18 cellular contexts compared by ENCODE assay signal in genomic region chr2:37894601-37895000, GRCh38. TPM values are rescaled to one million over a fixed set of nuclear protein-coding genes. Genes with fewer than 3 reads are reported as not detected.
A peak's percentile ranks its signal among the peaks of the same experiment; 100 is the strongest.
DNase-seq lines count a peak whose midpoint lies in the region; ATAC-seq and TF ChIP-seq lines count a peak whose summit lies in the region.
"Had no signal": no experiment of that assay in that cellular context is flagged by ENCODE, and none has a peak within 500 bp of the region (broad histone marks: within the 10 kb centered on the region; RNA-seq: fewer than 3 reads in every experiment).

No MANE protein-coding gene starts in this region.

- in situ Hi-C loops in astrocyte of the cerebellum (cut with HindIII; ENCODE audit: low sequenced_read_pairs) = no loop called here

- POLR2A ChIA-PET in PC-3 (lab: Charles Lee; ENCODE audit: unreplicated experiment) = no interaction called here

- no peaks in the 10 kb centered on the region for H3K4me1 ChIP-seq in PC-3 (ENCODE audit: insufficient read depth, low read length)

- no peak overlapping the region for H3K4me3 Mint-ChIP-seq in nephron
- H3K4me3 Mint-ChIP-seq: activated naive CD8-positive, alpha-beta T cell treated with anti-CD3 and anti-CD28 coated beads, Interleukin-2, amount 10 ng/mL, durations not matched to agents 7 days and 5 days; IgD-negative memory B cell had no signal

- no peaks in the 10 kb centered on the region for H3K27me3 ChIP-seq in PC-3 (ENCODE audit: low read length)
- H3K27me3 ChIP-seq: BLaER1 had no signal

- BruUV-seq in PC-3 (replicated peaks; lab: Mats Ljungman, UMichigan) = no TSS peak

- peak; percentile 17 for DNase-seq in AG08396 (ENCODE audit: low spot score)
- peak; percentile 61 for DNase-seq in GM03348 (ENCODE audit: low spot score)
- DNase-seq in astrocyte of the cerebellum (ENCODE audit: low read depth) = peak; percentile 51
- DNase-seq in PC-3 = no peak
- no peak for DNase-seq in epidermal melanocyte (ENCODE audit: insufficient read length, low spot score)
- DNase-seq: activated naive CD8-positive, alpha-beta T cell treated with anti-CD3 and anti-CD28 coated beads, Interleukin-2, amount 10 ng/mL, durations not matched to agents 7 days and 5 days; central memory CD4-positive, alpha-beta T cell; effector CD4-positive, alpha-beta T cell; GDM1; kidney; mesendoderm; NCI-H2081 treated with DMSO at 0.1 percent for 48 hours; retina; T1000 had no signal

- no peaks in the 10 kb centered on the region for H3K36me3 Mint-ChIP-seq in nephron (ENCODE audit: low read depth)
- H3K36me3 Mint-ChIP-seq: activated naive CD8-positive, alpha-beta T cell treated with anti-CD3 and anti-CD28 coated beads, Interleukin-2, amount 10 ng/mL, durations not matched to agents 7 days and 5 days had no signal

- H3K9ac ChIP-seq in PC-3 (ENCODE audit: low read length) = no peak overlapping the region
- H3K9ac ChIP-seq: BLaER1 had no signal

- no peaks in the 10 kb centered on the region for H3K79me2 ChIP-seq in PC-3 (ENCODE audit: low read length)

- no peak overlapping the region for H3K4me3 ChIP-seq in astrocyte of the cerebellum (ENCODE audit: low read depth, low read length)
- no peak overlapping the region for H3K4me3 ChIP-seq in PC-3 (ENCODE audit: low read length)
- H3K4me3 ChIP-seq: BLaER1 had no signal

- H3K4me1 Mint-ChIP-seq in nephron = peaks cover 18% of the 10 kb centered on the region

- no peak overlapping the region for H3K4me2 ChIP-seq in PC-3 (ENCODE audit: low read length)

- H3K27me3 Mint-ChIP-seq in nephron (ENCODE audit: low read depth) = peaks cover 17% of the 10 kb centered on the region

- H3K36me3 ChIP-seq in PC-3 (ENCODE audit: low read depth, low read length) = no peaks in the 10 kb centered on the region
- H3K36me3 ChIP-seq: BLaER1 had no signal

- no peaks in the 10 kb centered on the region for H3K9me3 ChIP-seq in PC-3 (ENCODE audit: low read length)
- H3K9me3 ChIP-seq: BLaER1 had no signal

- H3K9me3 Mint-ChIP-seq in nephron = no peaks in the 10 kb centered on the region
- H3K9me3 Mint-ChIP-seq: activated naive CD8-positive, alpha-beta T cell treated with anti-CD3 and anti-CD28 coated beads, Interleukin-2, amount 10 ng/mL, durations not matched to agents 7 days and 5 days; IgD-negative memory B cell had no signal

- H2AFZ ChIP-seq in PC-3 (ENCODE audit: low read length) = no peak overlapping the region

- ATAC-seq in PC-3 (no peak), HG02885 (IDR thresholded peaks at IDR 0.05; ENCODE audit: poor library complexity, unreplicated experiment) (no peak)

- H3K27ac ChIP-seq in PC-3 (ENCODE audit: low read length) = no peak overlapping the region
- H3K27ac ChIP-seq: BLaER1 had no signal

- H3F3A ChIP-seq in PC-3 (ENCODE audit: low read length, unreplicated experiment) = no peaks in the 10 kb centered on the region

- CTCF ChIA-PET in PC-3 (lab: Charles Lee) = interaction anchor here (0.6 kb wide), 1 partner anchor 19 kb away, joined by 4 read pairs; no protein-coding TSS in a partner anchor

- intact Hi-C loops in PC-3 (cut with micrococcal nuclease) = loop anchor here (5.0 kb wide), 2 partner anchors 497 to 727 kb away; no protein-coding TSS in a partner anchor

- H3K27ac Mint-ChIP-seq in nephron = peak overlapping the region; percentile 13 to 58 (median 57)
- H3K27ac Mint-ChIP-seq: activated naive CD8-positive, alpha-beta T cell treated with anti-CD3 and anti-CD28 coated beads, Interleukin-2, amount 10 ng/mL, durations not matched to agents 7 days and 5 days had no signal

- no peaks in the 10 kb centered on the region for H4K20me1 ChIP-seq in PC-3 (ENCODE audit: low read length)
- H4K20me1 ChIP-seq: BLaER1 had no signal

- no peak for TF ChIP-seq CTCF in astrocyte of the cerebellum (IDR thresholded peaks at IDR 0.05; ENCODE audit: low read depth, low read length, missing control alignments)
- no peak for TF ChIP-seq CTCF in nephron (IDR thresholded peaks at IDR 0.05; ENCODE audit: unreplicated experiment in 3 of 3)
- TF ChIP-seq CTCF in PC-3 (conservative IDR thresholded peaks at IDR 0.05; ENCODE audit: low read depth, low read length) = no peak

- no peaks in the 10 kb centered on the region for H3K9me2 ChIP-seq in PC-3 (replicated peaks; ENCODE audit: low read length)

RNA-seq across cellular contexts. Expression of gene RMDN2, which starts 30.5 kb away (rescaled TPM):
- 2.4 and 2.6 TPM in 2 replicates for total RNA-seq in PC-3 (2014; rRNA removed)

Comparison
In these comparisons a context has a peak if more than half of its experiments do, and no peak if none do; other contexts are left out.
1. DNase-seq: peak in AG08396 (single experiment), GM03348 (single experiment) and astrocyte of the cerebellum (single experiment); none in PC-3 (single experiment) and epidermal melanocyte (single experiment).